1 cellular context compared by ENCODE assay signal in genomic region chr14:55241673-55242072, GRCh38.
TF ChIP-seq lines count a peak whose summit lies in the region.

No MANE protein-coding gene starts in this region.

TF ChIP-seq in endothelial cell of umbilical vein, 7 proteins besides CTCF, POLR2A, EP300 and RAD21:
- TF ChIP-seq MAX (IDR thresholded peaks at IDR 0.05; ENCODE audit: insufficient read depth, insufficient read length): no peak
- no peak for TF ChIP-seq GATA2 (IDR thresholded peaks at IDR 0.05; ENCODE audit: insufficient read depth, insufficient read length, low read depth, low read length)
- no peak for TF ChIP-seq POLR2AphosphoS5 (IDR thresholded peaks at IDR 0.05; ENCODE audit: insufficient read depth, low read depth, low read length)
- TF ChIP-seq FOS (IDR thresholded peaks at IDR 0.05; ENCODE audit: borderline replicate concordance, insufficient read depth, low read length): no peak
- no peak for TF ChIP-seq JUN (IDR thresholded peaks at IDR 0.05; ENCODE audit: borderline replicate concordance, insufficient read depth, insufficient read length, low read depth)
- no peak for TF ChIP-seq MYC (IDR thresholded peaks at IDR 0.05; ENCODE audit: low read depth, low read length)
- TF ChIP-seq EZH2 (IDR thresholded peaks at IDR 0.05; ENCODE audit: borderline replicate concordance, low read depth, low read length, severe bottlenecking): no peak
